9 cellular contexts compared by ENCODE assay signal in the genomic region with DNA sequence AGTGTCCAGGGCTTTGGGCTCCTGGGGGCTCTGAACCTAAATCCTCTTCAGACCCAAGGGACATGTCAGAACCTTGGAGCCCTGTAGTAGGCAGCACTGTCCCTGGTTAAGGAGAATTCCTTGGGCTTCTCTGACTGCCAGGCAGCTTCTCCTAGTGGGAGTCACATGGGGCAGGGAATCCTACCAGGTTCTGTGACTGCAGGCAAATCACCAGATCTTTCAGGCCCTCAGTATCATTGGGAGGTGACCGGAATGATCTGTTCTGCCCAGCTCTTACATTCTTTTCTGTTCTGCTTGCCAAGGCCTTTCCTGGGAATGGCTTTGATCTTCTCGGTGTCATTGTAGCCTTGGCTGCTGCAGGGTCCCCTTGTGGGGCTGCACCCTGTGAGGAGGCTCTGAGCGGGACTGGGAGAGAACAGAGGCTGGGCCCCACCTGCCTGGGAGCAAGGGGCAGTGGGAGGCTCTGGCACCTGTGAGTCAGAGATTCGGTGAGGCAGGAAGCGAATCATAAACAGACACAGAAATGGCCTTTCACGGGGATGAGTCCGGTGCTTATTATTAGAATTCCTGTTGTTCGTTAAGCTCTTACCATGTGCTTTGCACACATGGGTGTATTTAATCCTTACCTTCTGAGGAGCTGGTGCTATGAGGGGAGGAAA. TPM values are rescaled to one million over a fixed set of nuclear protein-coding genes. Genes with fewer than 3 reads are reported as not detected.
A peak's percentile ranks its signal among the peaks of the same experiment; 100 is the strongest.
DNase-seq lines count a peak whose midpoint lies in the region; ATAC-seq, FAIRE-seq and TF ChIP-seq lines count a peak whose summit lies in the region.
"Had no signal": no experiment of that assay in that cellular context is flagged by ENCODE, and none has a peak within 500 bp of the region (broad histone marks: within the 10 kb centered on the region; RNA-seq: fewer than 3 reads in every experiment).

No MANE protein-coding gene starts in this region.

- H3K27ac ChIP-seq in A549 (peak overlapping the region; percentile 3 to 58; a peak in 4 of 6 replicates), lung (ENCODE audit: low read depth in 1 of 2, low read length in 1 of 2) (peak overlapping the region; percentile 46 to 70)
- H3K27ac ChIP-seq: parathyroid adenoma had no signal

- H3K27me3 Mint-ChIP-seq in central memory CD8-positive, alpha-beta T cell: no peaks in the 10 kb centered on the region

- FAIRE-seq in A549 (lab: Jason Lieb, UNC): no peak

- TF ChIP-seq EP300 in A549 (IDR thresholded peaks at IDR 0.05): no peak

- TF ChIP-seq RAD21 in A549 (conservative IDR thresholded peaks at IDR 0.05 in 1 of 2, IDR thresholded peaks at IDR 0.05 in 1 of 2): no peak

- H3K4me1 Mint-ChIP-seq in central memory CD8-positive, alpha-beta T cell: peaks cover 22% of the 10 kb centered on the region

- no peaks in the 10 kb centered on the region for H3K9me3 ChIP-seq in A549
- H3K9me3 ChIP-seq in lung (ENCODE audit: control insufficient read depth in 2 of 2, insufficient read depth in 1 of 2, low read length in 1 of 2): no peaks in the 10 kb centered on the region

- POLR2A ChIA-PET in A549 (lab: Yijun Ruan, JAX): interaction anchor here (1.7 to 1.8 kb wide), 2 partner anchors 14 to 157 kb away, joined by 6 to 7 read pairs; partner anchors contain the start of genes ACTR2 and CEP68

- H3K36me3 Mint-ChIP-seq in central memory CD8-positive, alpha-beta T cell (ENCODE audit: insufficient read depth): peaks cover 31% of the 10 kb centered on the region

- no peak overlapping the region for H3K4me3 Mint-ChIP-seq in central memory CD8-positive, alpha-beta T cell

- H3K4me3 ChIP-seq in A549 (no peak overlapping the region), lung (no peak overlapping the region)

- ATAC-seq in A549 (peak; percentile 44 to 62), lung (ENCODE audit: insufficient read depth, low FRiP score) (no peak)
- no peak for ATAC-seq in central memory CD8-positive, alpha-beta T cell (replicated peaks; ENCODE audit: extremely low read depth, poor library complexity, severe bottlenecking)

- H3K27ac Mint-ChIP-seq in central memory CD8-positive, alpha-beta T cell (ENCODE audit: low read depth): peak overlapping the region; percentile 80

- CTCF ChIA-PET in A549 (lab: Yijun Ruan, JAX): interaction anchor here (0.7 to 7.3 kb wide), 11 partner anchors 10 to 117 kb away, joined by 3 to 69 read pairs (median 4); partner anchors contain the start of genes CEP68 and RAB1A

- no peaks in the 10 kb centered on the region for H3K27me3 ChIP-seq in lung (ENCODE audit: control insufficient read depth, insufficient read depth)

- TF ChIP-seq CTCF in A549 (IDR thresholded peaks at IDR 0.05): no peak
- TF ChIP-seq CTCF in lung (IDR thresholded peaks at IDR 0.05; ENCODE audit: control extremely low read depth, extremely low read depth): no peak

- peaks cover 10 to 28% of the 10 kb centered on the region in 2 donors for H3K36me3 ChIP-seq in lung (ENCODE audit: control insufficient read depth in 2 of 2, insufficient read depth in 2 of 2, low read length in 2 of 2)

- WGBS in A549 (ENCODE audit: missing lambda C conversion rate): 55% methylated on average over 8 of the region's 8 CpGs
- WGBS in lung, 2 donors: 55 to 69% methylated on average over 8 of the region's 8 CpGs

- peak in 1 of 2 experiments; percentile 50 for DNase-seq in A549 (ENCODE audit: low read depth in 1 of 2, low spot score in 1 of 2)
- DNase-seq in LHCN-M2 (ENCODE audit: low read depth): peak; percentile 52
- DNase-seq in central memory CD8-positive, alpha-beta T cell (ENCODE audit: low spot score in 2 of 2): no peak
- DNase-seq in lung (ENCODE audit: low spot score): no peak
- no peak for DNase-seq in NCI-H1417 treated with DMSO at 0.1 percent for 48 hours (lab: John Stamatoyannopoulos, UW)
- no peak for DNase-seq in GM19240 (ENCODE audit: insufficient read length, low spot score)
- DNase-seq in HUDEP-2 (lab: John Stamatoyannopoulos, UW; ENCODE audit: unreplicated experiment in 76 of 76): no peak
- no peak for DNase-seq in NCI-H345 treated with DMSO at 0.1 percent for 48 hours (lab: John Stamatoyannopoulos, UW; ENCODE audit: unreplicated experiment)

- TF ChIP-seq POLR2A in A549 (IDR thresholded peaks at IDR 0.05; ENCODE audit: low read length): no peak

- peaks cover 36% of the 10 kb centered on the region for H3K4me1 ChIP-seq in A549
- peaks cover 15 to 28% of the 10 kb centered on the region in 2 donors for H3K4me1 ChIP-seq in lung (ENCODE audit: control insufficient read depth in 2 of 2, insufficient read depth in 2 of 2, low read length in 2 of 2)

- no peaks in the 10 kb centered on the region for H3K9me3 Mint-ChIP-seq in central memory CD8-positive, alpha-beta T cell

- peak overlapping the region; percentile 20 for H3K4me2 ChIP-seq in A549

TF ChIP-seq in A549, 52 proteins besides CTCF, POLR2A, EP300 and RAD21:
- TF ChIP-seq, protein P1, sequence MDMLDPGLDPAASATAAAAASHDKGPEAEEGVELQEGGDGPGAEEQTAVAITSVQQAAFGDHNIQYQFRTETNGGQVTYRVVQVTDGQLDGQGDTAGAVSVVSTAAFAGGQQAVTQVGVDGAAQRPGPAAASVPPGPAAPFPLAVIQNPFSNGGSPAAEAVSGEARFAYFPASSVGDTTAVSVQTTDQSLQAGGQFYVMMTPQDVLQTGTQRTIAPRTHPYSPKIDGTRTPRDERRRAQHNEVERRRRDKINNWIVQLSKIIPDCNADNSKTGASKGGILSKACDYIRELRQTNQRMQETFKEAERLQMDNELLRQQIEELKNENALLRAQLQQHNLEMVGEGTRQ (IDR thresholded peaks at IDR 0.05): 0 out of 2 replicates have a peak, but pooled peaks have one; percentile 14
- no peak for TF ChIP-seq JUN (IDR thresholded peaks at IDR 0.05)

RNA-seq across cellular contexts. Expression of gene CEP68, which starts 14.1 kb away (rescaled TPM):
- polyA plus RNA-seq in A549 (2011; rRNA removed) (9.2 and 9.3 TPM in 2 replicates), A549 (2017; fragmentation: RNase III; extraction: RNeasy Plus Mini Kit Qiagen cat#74134 plus additional on column Dnase treatment) (6.3 to 6.9 TPM (median 6.8 TPM) in 3 replicates), lung (1 to 10 TPM; 3.5 to 6.1 TPM)
- polyA plus RNA-seq in A549 (2012; cell fraction: cytosol; rRNA removed): 5.7 and 9.1 TPM in 2 replicates
- 10.7 TPM in 2 replicates for polyA plus RNA-seq in A549 (2012; cell fraction: nucleus; rRNA removed)
- 12.6 and 14.2 TPM in 2 replicates for polyA minus RNA-seq in A549 (2011; rRNA and poly(A)+ RNA removed)
- total RNA-seq in LHCN-M2 (2014; rRNA removed) (8.4 and 10.3 TPM in 2 replicates), lung (10 to 100 TPM; 11.5 to 28.9 TPM)
- polyA plus RNA-seq in LHCN-M2 (2012): 4.1 TPM

RNA-seq across cellular contexts. Expression of gene RAB1A, which starts 59.6 kb away (rescaled TPM):
- 351 and 417 TPM in 2 replicates for polyA plus RNA-seq in A549 (2011; rRNA removed)
- polyA plus RNA-seq in A549 (2012; cell fraction: cytosol; rRNA removed): 166 and 174 TPM in 2 replicates
- 34.8 and 53.4 TPM in 2 replicates for polyA plus RNA-seq in A549 (2012; cell fraction: nucleus; rRNA removed)
- polyA plus RNA-seq in A549 (2017; fragmentation: RNase III; extraction: RNeasy Plus Mini Kit Qiagen cat#74134 plus additional on column Dnase treatment): 269 to 320 TPM (median 308 TPM) in 3 replicates
- 60.8 and 99.9 TPM in 2 replicates for polyA minus RNA-seq in A549 (2011; rRNA and poly(A)+ RNA removed)
- total RNA-seq in LHCN-M2 (2014; rRNA removed): 75.4 and 89.7 TPM in 2 replicates
- 147 TPM for polyA plus RNA-seq in LHCN-M2 (2012)
- 100 to 1,000 TPM; 131 to 141 TPM for total RNA-seq in lung
- 100 to 1,000 TPM; 104 to 159 TPM for polyA plus RNA-seq in lung

Comparison
In these comparisons a context has a peak if more than half of its experiments do, and no peak if none do; other contexts are left out.
1. ATAC-seq: peak in A549 (2 of 2); none in central memory CD8-positive, alpha-beta T cell (single experiment) and lung (single experiment).